In genomic region chr5:36151434-36152323, GRCh38 we compare ENCODE assay signal across 1 cellular context.
TF ChIP-seq lines count a peak whose summit lies in the region.

Gene LMBRD2, minus strand, starts transcription at chr5:36151887. Its CDS starts 8,538 bp downstream, at chr5:36143349.
Gene SKP2, plus strand, starts transcription at chr5:36152111. Its CDS starts 152 bp downstream, at chr5:36152263.

TF ChIP-seq in GM23338, 12 proteins besides CTCF, POLR2A, EP300 and RAD21:
- TF ChIP-seq POLR2AphosphoS5 (IDR thresholded peaks at IDR 0.05; ENCODE audit: low read depth), result peak; percentile 90
- no peak for TF ChIP-seq REST (IDR thresholded peaks at IDR 0.05; ENCODE audit: unreplicated experiment)
- no peak for TF ChIP-seq EZH2phosphoT487 (IDR thresholded peaks at IDR 0.05; ENCODE audit: unreplicated experiment)
- TF ChIP-seq ZNF462 (CRISPR knock-in tag; IDR thresholded peaks at IDR 0.05), result no peak
- TF ChIP-seq ZNF331 (CRISPR knock-in tag; IDR thresholded peaks at IDR 0.05; ENCODE audit: low read depth), result no peak
- TF ChIP-seq ZNF114 (CRISPR knock-in tag; IDR thresholded peaks at IDR 0.05), result no peak
- no peak for TF ChIP-seq EZH2 (IDR thresholded peaks at IDR 0.05; ENCODE audit: low read depth, unreplicated experiment)
- TF ChIP-seq JUNB (IDR thresholded peaks at IDR 0.05; ENCODE audit: unreplicated experiment), result no peak
- TF ChIP-seq CREB1 (CRISPR knock-in tag; IDR thresholded peaks at IDR 0.05; ENCODE audit: low read depth), result peak; percentile 52; the same call in 1 of the 2 replicates
- no peak for TF ChIP-seq NANOG (IDR thresholded peaks at IDR 0.05; ENCODE audit: borderline replicate concordance)
- TF ChIP-seq, protein P1, sequence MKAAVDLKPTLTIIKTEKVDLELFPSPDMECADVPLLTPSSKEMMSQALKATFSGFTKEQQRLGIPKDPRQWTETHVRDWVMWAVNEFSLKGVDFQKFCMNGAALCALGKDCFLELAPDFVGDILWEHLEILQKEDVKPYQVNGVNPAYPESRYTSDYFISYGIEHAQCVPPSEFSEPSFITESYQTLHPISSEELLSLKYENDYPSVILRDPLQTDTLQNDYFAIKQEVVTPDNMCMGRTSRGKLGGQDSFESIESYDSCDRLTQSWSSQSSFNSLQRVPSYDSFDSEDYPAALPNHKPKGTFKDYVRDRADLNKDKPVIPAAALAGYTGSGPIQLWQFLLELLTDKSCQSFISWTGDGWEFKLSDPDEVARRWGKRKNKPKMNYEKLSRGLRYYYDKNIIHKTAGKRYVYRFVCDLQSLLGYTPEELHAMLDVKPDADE (IDR thresholded peaks at IDR 0.05), result peak; percentile 94
- TF ChIP-seq STAT1 (IDR thresholded peaks at IDR 0.05; ENCODE audit: unreplicated experiment), result no peak
